In genomic region chr10:70357447-70358035, GRCh38 we compare ENCODE assay signal across 19 cellular contexts. TPM values are rescaled to one million over a fixed set of nuclear protein-coding genes. Genes with fewer than 3 reads are reported as not detected.
A peak's percentile ranks its signal among the peaks of the same experiment; 100 is the strongest.
DNase-seq lines count a peak whose midpoint lies in the region; ATAC-seq, FAIRE-seq and TF ChIP-seq lines count a peak whose summit lies in the region.
"Had no signal": no experiment of that assay in that cellular context is flagged by ENCODE, and none has a peak within 500 bp of the region (broad histone marks: within the 10 kb centered on the region; RNA-seq: fewer than 3 reads in every experiment).

No MANE protein-coding gene starts in this region.

- no peak for TF ChIP-seq POLR2A in A549 (IDR thresholded peaks at IDR 0.05; ENCODE audit: low read length)
- TF ChIP-seq POLR2A in NB4 (IDR thresholded peaks at IDR 0.05; ENCODE audit: extremely low read depth, insufficient read length), result no peak

- H3K27me3 Mint-ChIP-seq in activated T-cell treated with anti-CD3 and anti-CD28 coated beads, Interleukin-2, amount 50 U/mL, for 24 hours, result no peaks in the 10 kb centered on the region
- H3K27me3 Mint-ChIP-seq: CD4-positive, CD25-positive, alpha-beta regulatory T cell had no signal

- H3K4me2 ChIP-seq in A549, result peak overlapping the region; percentile 4; the same call in 2 of the 3 replicates

- POLR2A ChIA-PET in A549 (lab: Yijun Ruan, JAX), result no interaction called here

- H3K27ac Mint-ChIP-seq in activated T-cell treated with anti-CD3 and anti-CD28 coated beads, Interleukin-2, amount 50 U/mL, for 24 hours, result no peak overlapping the region

- ATAC-seq in A549 (no peak), esophagus mucosa (peak; percentile 35), HG02571 (IDR thresholded peaks at IDR 0.05; ENCODE audit: unreplicated experiment) (no peak), GM18909 (IDR thresholded peaks at IDR 0.05; ENCODE audit: poor library complexity, unreplicated experiment) (no peak)

- H3K4me3 Mint-ChIP-seq in activated T-cell treated with anti-CD3 and anti-CD28 coated beads, Interleukin-2, amount 50 U/mL, for 24 hours, result no peak overlapping the region

- no peaks in the 10 kb centered on the region for H3K9me3 Mint-ChIP-seq in activated T-cell treated with anti-CD3 and anti-CD28 coated beads, Interleukin-2, amount 50 U/mL, for 24 hours
- H3K9me3 Mint-ChIP-seq: CD4-positive, CD25-positive, alpha-beta regulatory T cell; naive B cell had no signal

- no peak overlapping the region for H3K4me3 ChIP-seq in A549
- no peak overlapping the region for H3K4me3 ChIP-seq in NB4 (ENCODE audit: low read depth, low read length)
- H3K4me3 ChIP-seq: left ventricle myocardium inferior, vagina had no signal

- no peaks in the 10 kb centered on the region for H3K9me3 ChIP-seq in A549
- H3K9me3 ChIP-seq: left ventricle myocardium inferior, vagina had no signal

- H3K36me3 Mint-ChIP-seq in activated T-cell treated with anti-CD3 and anti-CD28 coated beads, Interleukin-2, amount 50 U/mL, for 24 hours (ENCODE audit: low read depth), result no peaks in the 10 kb centered on the region
- H3K36me3 Mint-ChIP-seq: CD4-positive, CD25-positive, alpha-beta regulatory T cell; naive B cell had no signal

- CTCF ChIA-PET in A549 (lab: Yijun Ruan, JAX), result interaction anchor here (1.2 to 6.1 kb wide), 3 partner anchors 6 to 136 kb away, joined by 3 to 69 read pairs (median 25); no protein-coding TSS in a partner anchor

- TF ChIP-seq EP300 in A549 (IDR thresholded peaks at IDR 0.05), result no peak

- DNase-seq in A549 (ENCODE audit: low read depth in 1 of 2, low spot score in 1 of 2) (no peak), EH (ENCODE audit: low read depth) (peak; percentile 26), NB4 (ENCODE audit: low read depth) (peak; percentile 38)
- no peak for DNase-seq in activated T-cell treated with anti-CD3 and anti-CD28 coated beads, Interleukin-2, amount 50 U/mL, for 24 hours
- no peak for DNase-seq in activated naive CD4-positive, alpha-beta T cell treated with Interleukin-2 at 50 U/mL for 16 hours
- DNase-seq: activated T-cell treated with anti-CD3 and anti-CD28 coated beads for 4 hours; CD4-positive, CD25-positive, alpha-beta regulatory T cell; erythroblast; KG1; left ventricle myocardium inferior; naive B cell; NCI-H2029 treated with DMSO at 0.1 percent for 48 hours; NCI-H748 treated with DMSO at 0.1 percent for 48 hours; retina; stimulated activated naive CD4-positive, alpha-beta T cell treated with Interleukin-2 at 50 U/mL for 16 hours had no signal

- no peak for TF ChIP-seq CTCF in A549 (IDR thresholded peaks at IDR 0.05)
- no peak for TF ChIP-seq CTCF in NB4 (IDR thresholded peaks at IDR 0.05; ENCODE audit: low read depth, low read length)

- H3K27ac ChIP-seq in A549, result 0 out of 6 replicates have a peak overlapping the region, but pooled peaks of 1 of the 2 experiments have one; percentile 19
- H3K27ac ChIP-seq: left ventricle myocardium inferior, vagina had no signal

- no peak for FAIRE-seq in A549 (lab: Jason Lieb, UNC)

- TF ChIP-seq RAD21 in A549 (conservative IDR thresholded peaks at IDR 0.05 in 1 of 2, IDR thresholded peaks at IDR 0.05 in 1 of 2), result no peak

- H3K4me1 Mint-ChIP-seq in activated T-cell treated with anti-CD3 and anti-CD28 coated beads, Interleukin-2, amount 50 U/mL, for 24 hours (ENCODE audit: low read depth), result peaks cover 28% of the 10 kb centered on the region

- peaks cover 21% of the 10 kb centered on the region for H3K4me1 ChIP-seq in A549

- 41% methylated on average over 5 of the region's 5 CpGs for WGBS in A549 (ENCODE audit: missing lambda C conversion rate)

TF ChIP-seq in A549, 52 proteins besides CTCF, POLR2A, EP300 and RAD21:
- TF ChIP-seq MAFK (IDR thresholded peaks at IDR 0.05; ENCODE audit: partially characterized antibody) (peak; percentile 72), FOSL2 (IDR thresholded peaks at IDR 0.05) (no peak), FOSL2 (CRISPR knock-in tag; IDR thresholded peaks at IDR 0.05) (peak; percentile 85), PBX3 (IDR thresholded peaks at IDR 0.05) (no peak), ZC3H11A (IDR thresholded peaks at IDR 0.05) (no peak), HDAC2 (IDR thresholded peaks at IDR 0.05) (no peak)

RNA-seq across cellular contexts. Expression of gene LRRC20, which starts 24.9 kb away (rescaled TPM):
- 16.5 and 19.6 TPM in 2 replicates for polyA plus RNA-seq in A549 (2011; rRNA removed)
- polyA plus RNA-seq in A549 (2012; cell fraction: cytosol; rRNA removed), result 41.6 and 54.1 TPM in 2 replicates
- 53.3 and 53.9 TPM in 2 replicates for polyA plus RNA-seq in A549 (2012; cell fraction: nucleus; rRNA removed)
- 19.0 to 22.1 TPM (median 20.7 TPM) in 3 replicates for polyA plus RNA-seq in A549 (2017; fragmentation: RNase III; extraction: RNeasy Plus Mini Kit Qiagen cat#74134 plus additional on column Dnase treatment)
- 14.3 and 18.8 TPM in 2 replicates for polyA minus RNA-seq in A549 (2011; rRNA and poly(A)+ RNA removed)
- 7.5 TPM for total RNA-seq in esophagus mucosa

RNA-seq across cellular contexts. Expression of gene EIF4EBP2, which starts 46.4 kb away (rescaled TPM):
- 15.4 and 17.7 TPM in 2 replicates for polyA plus RNA-seq in A549 (2011; rRNA removed)
- polyA plus RNA-seq in A549 (2012; cell fraction: cytosol; rRNA removed), result 3.5 and 4.7 TPM in 2 replicates
- polyA plus RNA-seq in A549 (2012; cell fraction: nucleus; rRNA removed), result 2.0 and 3.7 TPM in 2 replicates
- polyA plus RNA-seq in A549 (2017; fragmentation: RNase III; extraction: RNeasy Plus Mini Kit Qiagen cat#74134 plus additional on column Dnase treatment), result 12.2 to 13.0 TPM (median 12.2 TPM) in 3 replicates
- polyA minus RNA-seq in A549 (2011; rRNA and poly(A)+ RNA removed), result 19.4 and 19.8 TPM in 2 replicates
- total RNA-seq in esophagus mucosa, result 33.0 TPM

Comparison
In these comparisons a context has a peak if more than half of its experiments do, and no peak if none do; other contexts are left out.
1. DNase-seq: peak in EH (single experiment) and NB4 (single experiment); none in A549 (0 of 2), activated T-cell treated with anti-CD3 and anti-CD28 coated beads, Interleukin-2, amount 50 U/mL, for 24 hours (single experiment) and activated naive CD4-positive, alpha-beta T cell treated with Interleukin-2 at 50 U/mL for 16 hours (single experiment).